ENCODE assay signal across 2 cellular contexts in the genomic region with DNA sequence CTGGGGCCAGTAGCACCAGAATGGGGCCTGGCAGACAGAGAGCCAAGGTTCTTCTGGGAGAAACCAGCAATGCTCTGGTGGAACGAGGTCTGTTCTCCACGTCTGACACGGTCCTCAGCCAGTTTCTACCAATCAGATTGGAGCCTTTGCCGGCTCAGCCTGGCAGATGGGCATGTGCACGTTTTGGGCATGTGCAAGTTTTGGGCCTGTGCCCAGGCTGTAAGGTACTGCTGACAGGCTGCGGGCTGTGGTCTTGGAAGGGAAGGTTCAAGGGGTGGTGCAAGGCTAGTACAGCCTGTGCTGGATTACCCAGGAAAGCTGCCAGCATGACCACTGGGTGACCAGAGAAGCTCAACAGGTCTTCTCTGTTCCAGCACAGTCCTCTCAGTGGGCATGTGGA.
TF ChIP-seq lines count a peak whose summit lies in the region.

No MANE protein-coding gene starts in this region.

TF ChIP-seq in liver, 16 proteins besides CTCF, POLR2A, EP300 and RAD21 (continued from another document):
- TF ChIP-seq, protein P1, sequence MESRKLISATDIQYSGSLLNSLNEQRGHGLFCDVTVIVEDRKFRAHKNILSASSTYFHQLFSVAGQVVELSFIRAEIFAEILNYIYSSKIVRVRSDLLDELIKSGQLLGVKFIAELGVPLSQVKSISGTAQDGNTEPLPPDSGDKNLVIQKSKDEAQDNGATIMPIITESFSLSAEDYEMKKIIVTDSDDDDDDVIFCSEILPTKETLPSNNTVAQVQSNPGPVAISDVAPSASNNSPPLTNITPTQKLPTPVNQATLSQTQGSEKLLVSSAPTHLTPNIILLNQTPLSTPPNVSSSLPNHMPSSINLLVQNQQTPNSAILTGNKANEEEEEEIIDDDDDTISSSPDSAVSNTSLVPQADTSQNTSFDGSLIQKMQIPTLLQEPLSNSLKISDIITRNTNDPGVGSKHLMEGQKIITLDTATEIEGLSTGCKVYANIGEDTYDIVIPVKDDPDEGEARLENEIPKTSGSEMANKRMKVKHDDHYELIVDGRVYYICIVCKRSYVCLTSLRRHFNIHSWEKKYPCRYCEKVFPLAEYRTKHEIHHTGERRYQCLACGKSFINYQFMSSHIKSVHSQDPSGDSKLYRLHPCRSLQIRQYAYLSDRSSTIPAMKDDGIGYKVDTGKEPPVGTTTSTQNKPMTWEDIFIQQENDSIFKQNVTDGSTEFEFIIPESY (IDR thresholded peaks at IDR 0.05), result no peak
- TF ChIP-seq, protein P2, sequence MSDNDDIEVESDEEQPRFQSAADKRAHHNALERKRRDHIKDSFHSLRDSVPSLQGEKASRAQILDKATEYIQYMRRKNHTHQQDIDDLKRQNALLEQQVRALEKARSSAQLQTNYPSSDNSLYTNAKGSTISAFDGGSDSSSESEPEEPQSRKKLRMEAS (IDR thresholded peaks at IDR 0.05), result no peak
- TF ChIP-seq, protein P3, sequence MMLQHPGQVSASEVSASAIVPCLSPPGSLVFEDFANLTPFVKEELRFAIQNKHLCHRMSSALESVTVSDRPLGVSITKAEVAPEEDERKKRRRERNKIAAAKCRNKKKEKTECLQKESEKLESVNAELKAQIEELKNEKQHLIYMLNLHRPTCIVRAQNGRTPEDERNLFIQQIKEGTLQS (IDR thresholded peaks at IDR 0.05), result no peak
- no peak for TF ChIP-seq YY1 (IDR thresholded peaks at IDR 0.05)
- peak; percentile 27 for TF ChIP-seq RXRA (IDR thresholded peaks at IDR 0.05)
- TF ChIP-seq HNF4A (conservative IDR thresholded peaks at IDR 0.05), result peak in 1 of 2 donors; percentile 20
- no peak for TF ChIP-seq FOXA1 (IDR thresholded peaks at IDR 0.05)
- TF ChIP-seq EGR1 (IDR thresholded peaks at IDR 0.05; ENCODE audit: low read depth in 2 of 2), result no peak
- TF ChIP-seq JUND (IDR thresholded peaks at IDR 0.05), result no peak
- TF ChIP-seq, protein P4, sequence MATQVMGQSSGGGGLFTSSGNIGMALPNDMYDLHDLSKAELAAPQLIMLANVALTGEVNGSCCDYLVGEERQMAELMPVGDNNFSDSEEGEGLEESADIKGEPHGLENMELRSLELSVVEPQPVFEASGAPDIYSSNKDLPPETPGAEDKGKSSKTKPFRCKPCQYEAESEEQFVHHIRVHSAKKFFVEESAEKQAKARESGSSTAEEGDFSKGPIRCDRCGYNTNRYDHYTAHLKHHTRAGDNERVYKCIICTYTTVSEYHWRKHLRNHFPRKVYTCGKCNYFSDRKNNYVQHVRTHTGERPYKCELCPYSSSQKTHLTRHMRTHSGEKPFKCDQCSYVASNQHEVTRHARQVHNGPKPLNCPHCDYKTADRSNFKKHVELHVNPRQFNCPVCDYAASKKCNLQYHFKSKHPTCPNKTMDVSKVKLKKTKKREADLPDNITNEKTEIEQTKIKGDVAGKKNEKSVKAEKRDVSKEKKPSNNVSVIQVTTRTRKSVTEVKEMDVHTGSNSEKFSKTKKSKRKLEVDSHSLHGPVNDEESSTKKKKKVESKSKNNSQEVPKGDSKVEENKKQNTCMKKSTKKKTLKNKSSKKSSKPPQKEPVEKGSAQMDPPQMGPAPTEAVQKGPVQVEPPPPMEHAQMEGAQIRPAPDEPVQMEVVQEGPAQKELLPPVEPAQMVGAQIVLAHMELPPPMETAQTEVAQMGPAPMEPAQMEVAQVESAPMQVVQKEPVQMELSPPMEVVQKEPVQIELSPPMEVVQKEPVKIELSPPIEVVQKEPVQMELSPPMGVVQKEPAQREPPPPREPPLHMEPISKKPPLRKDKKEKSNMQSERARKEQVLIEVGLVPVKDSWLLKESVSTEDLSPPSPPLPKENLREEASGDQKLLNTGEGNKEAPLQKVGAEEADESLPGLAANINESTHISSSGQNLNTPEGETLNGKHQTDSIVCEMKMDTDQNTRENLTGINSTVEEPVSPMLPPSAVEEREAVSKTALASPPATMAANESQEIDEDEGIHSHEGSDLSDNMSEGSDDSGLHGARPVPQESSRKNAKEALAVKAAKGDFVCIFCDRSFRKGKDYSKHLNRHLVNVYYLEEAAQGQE (IDR thresholded peaks at IDR 0.05), result no peak
- TF ChIP-seq FOXA2 (IDR thresholded peaks at IDR 0.05), result no peak
- no peak for TF ChIP-seq SP1 (IDR thresholded peaks at IDR 0.05)
- no peak for TF ChIP-seq TAF1 (conservative IDR thresholded peaks at IDR 0.05)
- TF ChIP-seq GABPA (IDR thresholded peaks at IDR 0.05 in 1 of 2, conservative IDR thresholded peaks at IDR 0.05 in 1 of 2), result no peak

TF ChIP-seq in HepG2, 621 proteins besides CTCF, POLR2A, EP300 and RAD21 (continued from another document):
- TF ChIP-seq, protein P5, sequence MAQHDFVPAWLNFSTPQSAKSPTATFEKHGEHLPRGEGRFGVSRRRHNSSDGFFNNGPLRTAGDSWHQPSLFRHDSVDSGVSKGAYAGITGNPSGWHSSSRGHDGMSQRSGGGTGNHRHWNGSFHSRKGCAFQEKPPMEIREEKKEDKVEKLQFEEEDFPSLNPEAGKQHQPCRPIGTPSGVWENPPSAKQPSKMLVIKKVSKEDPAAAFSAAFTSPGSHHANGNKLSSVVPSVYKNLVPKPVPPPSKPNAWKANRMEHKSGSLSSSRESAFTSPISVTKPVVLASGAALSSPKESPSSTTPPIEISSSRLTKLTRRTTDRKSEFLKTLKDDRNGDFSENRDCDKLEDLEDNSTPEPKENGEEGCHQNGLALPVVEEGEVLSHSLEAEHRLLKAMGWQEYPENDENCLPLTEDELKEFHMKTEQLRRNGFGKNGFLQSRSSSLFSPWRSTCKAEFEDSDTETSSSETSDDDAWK (CRISPR knock-in tag; IDR thresholded peaks at IDR 0.05), result no peak
- TF ChIP-seq RELA (CRISPR knock-in tag; IDR thresholded peaks at IDR 0.05) (no peak), YEATS2 (CRISPR knock-in tag; IDR thresholded peaks at IDR 0.05; ENCODE audit: borderline replicate concordance) (no peak), ZNF782 (CRISPR knock-in tag; IDR thresholded peaks at IDR 0.05; ENCODE audit: borderline replicate concordance) (no peak), ZNF143 (CRISPR knock-in tag; IDR thresholded peaks at IDR 0.05) (no peak), FOXC1 (CRISPR knock-in tag; IDR thresholded peaks at IDR 0.05; ENCODE audit: borderline replicate concordance) (no peak), TSC22D2 (CRISPR knock-in tag; IDR thresholded peaks at IDR 0.05; ENCODE audit: borderline replicate concordance) (no peak), CBFB (CRISPR knock-in tag; IDR thresholded peaks at IDR 0.05) (no peak)
